In the genomic region with DNA sequence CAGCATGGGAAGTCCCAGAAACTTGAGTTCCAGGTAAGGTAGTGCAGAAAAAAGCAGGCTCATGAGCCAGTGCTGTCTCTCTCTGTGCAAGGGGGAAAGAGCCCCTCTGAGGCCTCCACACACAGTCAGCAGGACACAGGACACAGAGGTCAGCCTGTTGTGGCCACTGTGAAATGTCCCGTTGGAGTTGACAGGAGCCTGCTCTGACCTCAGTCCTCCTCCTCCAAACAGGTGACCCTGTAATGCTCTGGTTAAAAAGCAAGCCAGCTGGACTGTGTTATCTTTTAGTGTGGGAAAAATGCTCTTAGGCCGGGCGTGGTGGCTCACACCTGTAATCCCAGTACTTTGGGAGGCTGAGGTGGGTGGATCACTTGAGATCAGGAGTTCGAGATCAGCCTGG, we compare ENCODE assay signal across 21 cellular contexts. TPM values are rescaled to one million over a fixed set of nuclear protein-coding genes. Genes with fewer than 3 reads are reported as not detected.
DNase-seq lines count a peak whose midpoint lies in the region; ATAC-seq and TF ChIP-seq lines count a peak whose summit lies in the region.
"Had no signal": no experiment of that assay in that cellular context is flagged by ENCODE, and none has a peak within 500 bp of the region (broad histone marks: within the 10 kb centered on the region; RNA-seq: fewer than 3 reads in every experiment).

No MANE protein-coding gene starts in this region.

- DNase-seq in left ventricle myocardium inferior (no peak), Right ventricle myocardium superior (no peak), WTC11 (ENCODE audit: low spot score) (no peak), left lobe of liver (ENCODE audit: low spot score) (no peak), testis (no peak), NCI-H1436 (lab: John Stamatoyannopoulos, UW) (no peak), Ammon's horn (ENCODE audit: low spot score) (no peak)
- DNase-seq in stimulated activated CD4-positive, alpha-beta T cell treated with anti-CD3 and anti-CD28 coated beads, Interleukin-4, amount 100 ng/mL, for 1 hour = no peak
- DNase-seq: BE2C; CD4-positive, alpha-beta T cell; DMS 273 treated with DMSO at 0.1 percent for 48 hours; DMS79; EL; GDM1 had no signal

- H3K27ac ChIP-seq in left ventricle myocardium inferior (replicated peaks) = peak overlapping the region; percentile 85
- H3K27ac ChIP-seq in testis = peak overlapping the region; percentile 12 to 76
- H3K27ac ChIP-seq: 22Rv1; BLaER1 treated with 17β-estradiol and CSF1 and Interleukin-3, amounts not matched to agents 10 nM and 100 nM had no signal

- POLR2A ChIA-PET in WTC11 (lab: Charles Lee) = interaction anchor here (0.5 kb wide), 1 partner anchor 278 kb away, joined by 9 read pairs; no protein-coding TSS in a partner anchor

- H3K9me3 Mint-ChIP-seq in WTC11 = no peaks in the 10 kb centered on the region
- H3K9me3 Mint-ChIP-seq: CD4-positive, alpha-beta T cell; CD8-positive, alpha-beta memory T cell; GM23338 had no signal

- no peak overlapping the region for H3K4me3 Mint-ChIP-seq in WTC11
- H3K4me3 Mint-ChIP-seq: CD4-positive, alpha-beta T cell; CD8-positive, alpha-beta memory T cell; GM23338 had no signal

- intact Hi-C loops in left ventricle myocardium inferior (cut with micrococcal nuclease) (no loop called here), Right ventricle myocardium superior (cut with DNase I) (no loop called here), testis (cut with DNase I; ENCODE audit: low total_unique reads) (no loop called here)

- peaks cover 40% of the 10 kb centered on the region for H3K4me1 ChIP-seq in left ventricle myocardium inferior
- H3K4me1 ChIP-seq in testis = peaks cover 31% of the 10 kb centered on the region
- H3K4me1 ChIP-seq: BE2C, HAP-1 had no signal

- H3K27me3 ChIP-seq in left ventricle myocardium inferior (ENCODE audit: low read depth) (no peaks in the 10 kb centered on the region), testis (no peaks in the 10 kb centered on the region)
- H3K27me3 ChIP-seq: BE2C; BLaER1 treated with 17β-estradiol and CSF1 and Interleukin-3, amounts not matched to agents 10 nM and 100 nM had no signal

- no peak for TF ChIP-seq POLR2A in testis (IDR thresholded peaks at IDR 0.05)

- no peaks in the 10 kb centered on the region; the same call in 1 of the 2 replicates for H3K4me1 Mint-ChIP-seq in WTC11
- H3K4me1 Mint-ChIP-seq: CD8-positive, alpha-beta memory T cell; GM23338 had no signal

- H3K27me3 Mint-ChIP-seq in WTC11 (ENCODE audit: low read depth) = no peaks in the 10 kb centered on the region
- H3K27me3 Mint-ChIP-seq: CD4-positive, alpha-beta T cell had no signal

- no peaks in the 10 kb centered on the region for H3K9me3 ChIP-seq in left ventricle myocardium inferior (replicated peaks)
- no peaks in the 10 kb centered on the region for H3K9me3 ChIP-seq in testis
- H3K9me3 ChIP-seq: BE2C; BLaER1 treated with 17β-estradiol and CSF1 and Interleukin-3, amounts not matched to agents 10 nM and 100 nM; HAP-1 had no signal

- peak overlapping the region; percentile 53; the same call in 1 of the 2 replicates for H3K27ac Mint-ChIP-seq in WTC11
- H3K27ac Mint-ChIP-seq: CD4-positive, alpha-beta T cell; GM23338 had no signal

- no peak for ATAC-seq in Right ventricle myocardium superior (ENCODE audit: poor library complexity)
- ATAC-seq in WTC11 = no peak
- ATAC-seq in left lobe of liver = peak; percentile 59
- ATAC-seq: GM12878, GM23338 had no signal

- 89% methylated on average over 4 of the region's 4 CpGs for WGBS in testis, 2 donors

- no peak for TF ChIP-seq CTCF in left ventricle myocardium inferior (IDR thresholded peaks at IDR 0.05; ENCODE audit: borderline replicate concordance)
- TF ChIP-seq CTCF in WTC11 (IDR thresholded peaks at IDR 0.05) = no peak
- TF ChIP-seq CTCF in testis (IDR thresholded peaks at IDR 0.05) = no peak

- no peaks in the 10 kb centered on the region for H3K36me3 ChIP-seq in left ventricle myocardium inferior
- no peaks in the 10 kb centered on the region for H3K36me3 ChIP-seq in testis (ENCODE audit: low read depth, missing control alignments)
- H3K36me3 ChIP-seq: BE2C, HAP-1 had no signal

- H3K4me3 ChIP-seq in left ventricle myocardium inferior (no peak overlapping the region), testis (no peak overlapping the region)
- H3K4me3 ChIP-seq: BLaER1 treated with 17β-estradiol and CSF1 and Interleukin-3, amounts not matched to agents 10 nM and 100 nM; GM12878; GM23338; HAP-1 had no signal

- CTCF ChIA-PET in WTC11 (lab: Charles Lee) = interaction anchor here (1.0 kb wide), 1 partner anchor 10 kb away, joined by 3 read pairs; no protein-coding TSS in a partner anchor

- H3K36me3 Mint-ChIP-seq in WTC11 = peaks cover 36% of the 10 kb centered on the region
- H3K36me3 Mint-ChIP-seq: CD14-positive monocyte had no signal

TF ChIP-seq in WTC11, 78 proteins besides CTCF, POLR2A, EP300 and RAD21 (continues in another document):
- TF ChIP-seq ZNF138 (CRISPR knock-in tag; conservative IDR thresholded peaks at IDR 0.05) (no peak), CBFB (CRISPR knock-in tag; IDR thresholded peaks at IDR 0.05; ENCODE audit: low read depth) (no peak), ZNF423 (CRISPR knock-in tag; IDR thresholded peaks at IDR 0.05) (no peak), MYBL2 (CRISPR knock-in tag; IDR thresholded peaks at IDR 0.05) (no peak)
- TF ChIP-seq, protein P1, sequence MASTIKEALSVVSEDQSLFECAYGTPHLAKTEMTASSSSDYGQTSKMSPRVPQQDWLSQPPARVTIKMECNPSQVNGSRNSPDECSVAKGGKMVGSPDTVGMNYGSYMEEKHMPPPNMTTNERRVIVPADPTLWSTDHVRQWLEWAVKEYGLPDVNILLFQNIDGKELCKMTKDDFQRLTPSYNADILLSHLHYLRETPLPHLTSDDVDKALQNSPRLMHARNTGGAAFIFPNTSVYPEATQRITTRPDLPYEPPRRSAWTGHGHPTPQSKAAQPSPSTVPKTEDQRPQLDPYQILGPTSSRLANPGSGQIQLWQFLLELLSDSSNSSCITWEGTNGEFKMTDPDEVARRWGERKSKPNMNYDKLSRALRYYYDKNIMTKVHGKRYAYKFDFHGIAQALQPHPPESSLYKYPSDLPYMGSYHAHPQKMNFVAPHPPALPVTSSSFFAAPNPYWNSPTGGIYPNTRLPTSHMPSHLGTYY (CRISPR knock-in tag; IDR thresholded peaks at IDR 0.05) = no peak
- TF ChIP-seq, protein P2, sequence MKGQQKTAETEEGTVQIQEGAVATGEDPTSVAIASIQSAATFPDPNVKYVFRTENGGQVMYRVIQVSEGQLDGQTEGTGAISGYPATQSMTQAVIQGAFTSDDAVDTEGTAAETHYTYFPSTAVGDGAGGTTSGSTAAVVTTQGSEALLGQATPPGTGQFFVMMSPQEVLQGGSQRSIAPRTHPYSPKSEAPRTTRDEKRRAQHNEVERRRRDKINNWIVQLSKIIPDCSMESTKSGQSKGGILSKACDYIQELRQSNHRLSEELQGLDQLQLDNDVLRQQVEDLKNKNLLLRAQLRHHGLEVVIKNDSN (CRISPR knock-in tag; IDR thresholded peaks at IDR 0.05) = no peak
- TF ChIP-seq, protein P3, sequence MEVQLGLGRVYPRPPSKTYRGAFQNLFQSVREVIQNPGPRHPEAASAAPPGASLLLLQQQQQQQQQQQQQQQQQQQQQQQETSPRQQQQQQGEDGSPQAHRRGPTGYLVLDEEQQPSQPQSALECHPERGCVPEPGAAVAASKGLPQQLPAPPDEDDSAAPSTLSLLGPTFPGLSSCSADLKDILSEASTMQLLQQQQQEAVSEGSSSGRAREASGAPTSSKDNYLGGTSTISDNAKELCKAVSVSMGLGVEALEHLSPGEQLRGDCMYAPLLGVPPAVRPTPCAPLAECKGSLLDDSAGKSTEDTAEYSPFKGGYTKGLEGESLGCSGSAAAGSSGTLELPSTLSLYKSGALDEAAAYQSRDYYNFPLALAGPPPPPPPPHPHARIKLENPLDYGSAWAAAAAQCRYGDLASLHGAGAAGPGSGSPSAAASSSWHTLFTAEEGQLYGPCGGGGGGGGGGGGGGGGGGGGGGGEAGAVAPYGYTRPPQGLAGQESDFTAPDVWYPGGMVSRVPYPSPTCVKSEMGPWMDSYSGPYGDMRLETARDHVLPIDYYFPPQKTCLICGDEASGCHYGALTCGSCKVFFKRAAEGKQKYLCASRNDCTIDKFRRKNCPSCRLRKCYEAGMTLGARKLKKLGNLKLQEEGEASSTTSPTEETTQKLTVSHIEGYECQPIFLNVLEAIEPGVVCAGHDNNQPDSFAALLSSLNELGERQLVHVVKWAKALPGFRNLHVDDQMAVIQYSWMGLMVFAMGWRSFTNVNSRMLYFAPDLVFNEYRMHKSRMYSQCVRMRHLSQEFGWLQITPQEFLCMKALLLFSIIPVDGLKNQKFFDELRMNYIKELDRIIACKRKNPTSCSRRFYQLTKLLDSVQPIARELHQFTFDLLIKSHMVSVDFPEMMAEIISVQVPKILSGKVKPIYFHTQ (CRISPR knock-in tag; IDR thresholded peaks at IDR 0.05) = no peak
- TF ChIP-seq, protein P4, sequence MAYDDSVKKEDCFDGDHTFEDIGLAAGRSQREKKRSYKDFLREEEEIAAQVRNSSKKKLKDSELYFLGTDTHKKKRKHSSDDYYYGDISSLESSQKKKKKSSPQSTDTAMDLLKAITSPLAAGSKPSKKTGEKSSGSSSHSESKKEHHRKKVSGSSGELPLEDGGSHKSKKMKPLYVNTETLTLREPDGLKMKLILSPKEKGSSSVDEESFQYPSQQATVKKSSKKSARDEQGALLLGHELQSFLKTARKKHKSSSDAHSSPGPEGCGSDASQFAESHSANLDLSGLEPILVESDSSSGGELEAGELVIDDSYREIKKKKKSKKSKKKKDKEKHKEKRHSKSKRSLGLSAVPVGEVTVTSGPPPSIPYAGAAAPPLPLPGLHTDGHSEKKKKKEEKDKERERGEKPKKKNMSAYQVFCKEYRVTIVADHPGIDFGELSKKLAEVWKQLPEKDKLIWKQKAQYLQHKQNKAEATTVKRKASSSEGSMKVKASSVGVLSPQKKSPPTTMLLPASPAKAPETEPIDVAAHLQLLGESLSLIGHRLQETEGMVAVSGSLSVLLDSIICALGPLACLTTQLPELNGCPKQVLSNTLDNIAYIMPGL (CRISPR knock-in tag; IDR thresholded peaks at IDR 0.05) = no peak

RNA-seq across cellular contexts. Expression of a gene that starts 24.2 kb away (rescaled TPM):
- total RNA-seq in left ventricle myocardium inferior (48.4 TPM), Right ventricle myocardium superior (49.4 TPM), WTC11 (2021) (3.4 to 9.6 TPM (median 6.0 TPM) in 3 replicates), left lobe of liver (8.3 TPM), testis (10 to 100 TPM in 1 of 2 donors, 1 to 10 TPM in 1; 8.8 to 11.7 TPM)
- polyA plus RNA-seq in testis (ENCODE audit: insufficient read depth, low read depth, low replicate concordance) = 4.1 TPM
